ENCODE assay signal across 1 cellular context in the genomic region with DNA sequence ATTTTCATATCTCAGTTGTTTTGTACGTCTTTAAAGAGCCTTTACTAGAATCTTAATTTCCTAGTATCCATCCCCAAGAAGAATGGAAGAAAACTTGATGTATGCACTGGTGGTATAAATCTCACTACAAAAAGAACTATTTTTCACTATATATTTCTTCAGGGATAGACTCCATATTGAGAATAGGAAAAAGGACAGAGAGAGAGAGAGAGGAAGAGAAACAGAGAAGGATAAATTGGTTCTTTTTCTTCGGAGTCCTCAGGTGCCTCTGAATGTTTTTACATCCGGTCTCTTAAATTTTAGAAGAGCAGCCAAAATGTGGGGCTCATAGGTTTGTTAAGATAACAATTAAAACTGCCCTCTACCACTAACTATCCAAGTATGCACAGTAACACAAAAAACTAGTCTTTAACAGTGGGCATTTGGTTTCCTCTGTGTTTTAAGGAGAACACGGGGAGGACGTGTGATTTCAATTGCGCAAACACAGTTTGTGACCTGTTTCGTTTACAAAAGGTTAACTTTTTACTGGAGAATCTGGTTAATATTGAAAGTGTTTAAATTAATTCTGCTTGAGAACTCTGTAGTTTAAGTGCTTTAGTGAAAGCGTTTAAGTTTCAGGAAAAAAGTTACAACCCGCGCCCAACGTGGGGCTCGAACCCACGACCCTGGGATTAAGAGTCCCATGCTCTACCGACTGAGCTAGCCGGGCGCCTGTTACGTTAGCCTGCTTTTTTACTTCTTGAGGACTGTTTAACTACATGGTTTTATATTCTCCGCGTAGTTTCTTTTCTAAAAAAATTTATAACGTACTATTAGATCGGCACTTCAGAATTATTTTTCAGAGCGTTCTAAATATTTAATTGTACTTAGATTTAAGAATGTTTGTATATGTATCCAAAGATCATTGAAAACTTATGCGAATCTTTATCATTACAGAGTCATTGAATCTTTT.
TF ChIP-seq lines count a peak whose summit lies in the region.

No MANE protein-coding gene starts in this region.

TF ChIP-seq in HCT116, 20 proteins besides CTCF, POLR2A, EP300 and RAD21 (continued from another document):
- TF ChIP-seq, protein P1, sequence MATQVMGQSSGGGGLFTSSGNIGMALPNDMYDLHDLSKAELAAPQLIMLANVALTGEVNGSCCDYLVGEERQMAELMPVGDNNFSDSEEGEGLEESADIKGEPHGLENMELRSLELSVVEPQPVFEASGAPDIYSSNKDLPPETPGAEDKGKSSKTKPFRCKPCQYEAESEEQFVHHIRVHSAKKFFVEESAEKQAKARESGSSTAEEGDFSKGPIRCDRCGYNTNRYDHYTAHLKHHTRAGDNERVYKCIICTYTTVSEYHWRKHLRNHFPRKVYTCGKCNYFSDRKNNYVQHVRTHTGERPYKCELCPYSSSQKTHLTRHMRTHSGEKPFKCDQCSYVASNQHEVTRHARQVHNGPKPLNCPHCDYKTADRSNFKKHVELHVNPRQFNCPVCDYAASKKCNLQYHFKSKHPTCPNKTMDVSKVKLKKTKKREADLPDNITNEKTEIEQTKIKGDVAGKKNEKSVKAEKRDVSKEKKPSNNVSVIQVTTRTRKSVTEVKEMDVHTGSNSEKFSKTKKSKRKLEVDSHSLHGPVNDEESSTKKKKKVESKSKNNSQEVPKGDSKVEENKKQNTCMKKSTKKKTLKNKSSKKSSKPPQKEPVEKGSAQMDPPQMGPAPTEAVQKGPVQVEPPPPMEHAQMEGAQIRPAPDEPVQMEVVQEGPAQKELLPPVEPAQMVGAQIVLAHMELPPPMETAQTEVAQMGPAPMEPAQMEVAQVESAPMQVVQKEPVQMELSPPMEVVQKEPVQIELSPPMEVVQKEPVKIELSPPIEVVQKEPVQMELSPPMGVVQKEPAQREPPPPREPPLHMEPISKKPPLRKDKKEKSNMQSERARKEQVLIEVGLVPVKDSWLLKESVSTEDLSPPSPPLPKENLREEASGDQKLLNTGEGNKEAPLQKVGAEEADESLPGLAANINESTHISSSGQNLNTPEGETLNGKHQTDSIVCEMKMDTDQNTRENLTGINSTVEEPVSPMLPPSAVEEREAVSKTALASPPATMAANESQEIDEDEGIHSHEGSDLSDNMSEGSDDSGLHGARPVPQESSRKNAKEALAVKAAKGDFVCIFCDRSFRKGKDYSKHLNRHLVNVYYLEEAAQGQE (IDR thresholded peaks at IDR 0.05; ENCODE audit: low read depth), result no peak
- no peak for TF ChIP-seq POLR2AphosphoS5 (IDR thresholded peaks at IDR 0.05; ENCODE audit: low read depth, low read length)
- 0 out of 2 replicates have a peak, but pooled peaks have one; percentile 9 for TF ChIP-seq EGR1 (IDR thresholded peaks at IDR 0.05; ENCODE audit: low read depth)
- TF ChIP-seq SIN3A (IDR thresholded peaks at IDR 0.05; ENCODE audit: low read depth), result no peak
- TF ChIP-seq ZFX (IDR thresholded peaks at IDR 0.05), result no peak
TF ChIP-seq in HCT116: peak in this region for 4.
